Comparison of ENCODE assay signal across 1 cellular context in genomic region chr20:49825521-49826033, GRCh38.
A peak's percentile ranks its signal among the peaks of the same experiment; 100 is the strongest.
TF ChIP-seq lines count a peak whose summit lies in the region.

No MANE protein-coding gene starts in this region.

TF ChIP-seq in HepG2, 621 proteins besides CTCF, POLR2A, EP300 and RAD21 (continued from another document):
- no peak for TF ChIP-seq TFDP2 (CRISPR knock-in tag; IDR thresholded peaks at IDR 0.05)
- no peak for TF ChIP-seq ZBTB20 (CRISPR knock-in tag; IDR thresholded peaks at IDR 0.05; ENCODE audit: borderline replicate concordance, low read depth)
- TF ChIP-seq ZNF501 (CRISPR knock-in tag; IDR thresholded peaks at IDR 0.05), result no peak
- no peak for TF ChIP-seq HOXA3 (CRISPR knock-in tag; IDR thresholded peaks at IDR 0.05)
- no peak for TF ChIP-seq ZNF496 (CRISPR knock-in tag; IDR thresholded peaks at IDR 0.05; ENCODE audit: insufficient replicate concordance)
- no peak for TF ChIP-seq ZNF558 (CRISPR knock-in tag; IDR thresholded peaks at IDR 0.05; ENCODE audit: borderline replicate concordance)
- no peak for TF ChIP-seq TERF1 (CRISPR knock-in tag; IDR thresholded peaks at IDR 0.05)
- TF ChIP-seq TMF1 (CRISPR knock-in tag; IDR thresholded peaks at IDR 0.05; ENCODE audit: low read depth), result no peak
- TF ChIP-seq CBFB (CRISPR knock-in tag; IDR thresholded peaks at IDR 0.05), result no peak
- no peak for TF ChIP-seq CREB3 (CRISPR knock-in tag; IDR thresholded peaks at IDR 0.05)
- TF ChIP-seq ZNF232 (CRISPR knock-in tag; IDR thresholded peaks at IDR 0.05; ENCODE audit: borderline replicate concordance), result no peak
- TF ChIP-seq HMG20B (CRISPR knock-in tag; conservative IDR thresholded peaks at IDR 0.05), result no peak
- peak; percentile 51 for TF ChIP-seq TEAD3 (CRISPR knock-in tag; optimal IDR thresholded peaks at IDR 0.05; ENCODE audit: borderline replicate concordance)
- TF ChIP-seq ZNF850 (CRISPR knock-in tag; conservative IDR thresholded peaks at IDR 0.05), result no peak
- TF ChIP-seq ZNF33A (CRISPR knock-in tag; IDR thresholded peaks at IDR 0.05; ENCODE audit: borderline replicate concordance), result no peak
- TF ChIP-seq ZNF205 (CRISPR knock-in tag; IDR thresholded peaks at IDR 0.05), result no peak
- TF ChIP-seq SP2 (CRISPR knock-in tag; IDR thresholded peaks at IDR 0.05), result no peak
- TF ChIP-seq ZNF567 (CRISPR knock-in tag; IDR thresholded peaks at IDR 0.05; ENCODE audit: borderline replicate concordance), result no peak
- TF ChIP-seq KLF6 (CRISPR knock-in tag; IDR thresholded peaks at IDR 0.05), result no peak
- TF ChIP-seq NFYB (CRISPR knock-in tag; IDR thresholded peaks at IDR 0.05), result no peak
- TF ChIP-seq RAD51 (IDR thresholded peaks at IDR 0.05; ENCODE audit: borderline replicate concordance), result no peak
- no peak for TF ChIP-seq ZFP90 (CRISPR knock-in tag; IDR thresholded peaks at IDR 0.05; ENCODE audit: borderline replicate concordance)
- TF ChIP-seq MBD4 (IDR thresholded peaks at IDR 0.05; ENCODE audit: borderline replicate concordance, low read length), result no peak
- TF ChIP-seq ATF6 (CRISPR knock-in tag; conservative IDR thresholded peaks at IDR 0.05), result no peak
- no peak for TF ChIP-seq ZXDC (CRISPR knock-in tag; IDR thresholded peaks at IDR 0.05)
- peak; percentile 20; the same call in 1 of the 2 replicates for TF ChIP-seq HNF4G (IDR thresholded peaks at IDR 0.05; ENCODE audit: borderline replicate concordance, low read depth, low read length)
- no peak for TF ChIP-seq HNF4G (CRISPR knock-in tag; IDR thresholded peaks at IDR 0.05; ENCODE audit: borderline replicate concordance, low read depth)
- no peak for TF ChIP-seq ZNF577 (CRISPR knock-in tag; IDR thresholded peaks at IDR 0.05; ENCODE audit: borderline replicate concordance, low read depth)
- no peak for TF ChIP-seq ZNF260 (CRISPR knock-in tag; IDR thresholded peaks at IDR 0.05; ENCODE audit: borderline replicate concordance, low read depth)
- TF ChIP-seq MXD3 (CRISPR knock-in tag; IDR thresholded peaks at IDR 0.05), result no peak
- TF ChIP-seq KDM5B (CRISPR knock-in tag; IDR thresholded peaks at IDR 0.05; ENCODE audit: borderline replicate concordance), result peak; percentile 30; the same call in 1 of the 2 replicates
- no peak for TF ChIP-seq ZFYVE20 (CRISPR knock-in tag; IDR thresholded peaks at IDR 0.05; ENCODE audit: borderline replicate concordance, low read depth)
- no peak for TF ChIP-seq ZKSCAN8 (CRISPR knock-in tag; IDR thresholded peaks at IDR 0.05; ENCODE audit: borderline replicate concordance)
- no peak for TF ChIP-seq CSRNP2 (CRISPR knock-in tag; conservative IDR thresholded peaks at IDR 0.05; ENCODE audit: low read depth)
- no peak for TF ChIP-seq ZNF576 (CRISPR knock-in tag; IDR thresholded peaks at IDR 0.05)
- TF ChIP-seq AHR (CRISPR knock-in tag; IDR thresholded peaks at IDR 0.05), result no peak
- TF ChIP-seq ZBTB37 (CRISPR knock-in tag; IDR thresholded peaks at IDR 0.05), result no peak
- no peak for TF ChIP-seq ZMAT3 (CRISPR knock-in tag; conservative IDR thresholded peaks at IDR 0.05)
- TF ChIP-seq CEBPG (CRISPR knock-in tag; IDR thresholded peaks at IDR 0.05), result no peak
- no peak for TF ChIP-seq SOX5 (CRISPR knock-in tag; IDR thresholded peaks at IDR 0.05; ENCODE audit: borderline replicate concordance)
- no peak for TF ChIP-seq RBM22 (optimal IDR thresholded peaks at IDR 0.05; ENCODE audit: low read length)
